In the genomic region with DNA sequence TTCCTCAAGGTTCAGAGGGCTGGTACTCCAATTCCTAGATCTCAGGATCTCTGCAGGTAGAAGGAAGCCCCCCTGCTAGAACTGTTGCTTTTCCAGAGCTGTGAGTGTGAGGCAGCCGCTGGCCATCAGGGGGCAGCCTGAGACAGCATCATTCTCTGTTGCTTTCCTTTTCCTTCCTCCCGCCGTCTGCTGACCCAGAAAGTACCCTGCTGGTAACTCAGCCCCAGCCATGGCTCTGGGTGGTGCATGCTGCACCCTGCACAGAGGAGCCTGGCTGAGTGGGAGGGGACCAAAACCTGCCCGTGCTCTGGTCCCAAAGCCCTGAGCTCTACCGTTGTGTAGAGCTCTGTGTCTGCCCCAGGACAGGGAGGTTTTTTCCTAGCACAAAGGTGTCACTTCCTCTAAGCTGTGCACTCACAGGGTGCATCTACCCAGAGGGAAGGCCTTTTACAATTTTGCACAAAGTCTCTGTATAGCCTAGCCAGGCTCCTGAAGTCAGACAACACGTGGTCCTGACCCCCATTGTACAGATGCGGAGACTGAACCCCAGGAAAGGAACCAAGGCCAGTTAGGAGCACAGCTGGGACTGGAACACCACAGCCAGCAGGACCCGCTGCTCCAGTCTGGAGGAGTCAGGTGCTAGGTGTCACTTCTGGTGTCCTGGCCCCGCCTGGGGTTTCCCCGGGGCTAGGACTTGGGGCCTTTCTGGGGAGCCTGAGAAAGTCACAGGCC, we compare ENCODE assay signal across 1 cellular context.
A peak's percentile ranks its signal among the peaks of the same experiment; 100 is the strongest.
TF ChIP-seq lines count a peak whose summit lies in the region.

No MANE protein-coding gene starts in this region.

TF ChIP-seq in H1, 55 proteins besides CTCF, POLR2A, EP300 and RAD21:
- TF ChIP-seq CHD7 (IDR thresholded peaks at IDR 0.05; ENCODE audit: insufficient replicate concordance, low read length) (no peak), GABPA (IDR thresholded peaks at IDR 0.05; ENCODE audit: borderline replicate concordance, insufficient read depth, low read length) (0 out of 2 replicates have a peak, but pooled peaks have one; percentile 20), CREB1 (IDR thresholded peaks at IDR 0.05) (0 out of 2 replicates have a peak, but pooled peaks have one; percentile 27), MAX (IDR thresholded peaks at IDR 0.05) (peak; percentile 26; the same call in 1 of the 2 replicates)
